In genomic region chr3:171157286-171157685, GRCh38 we compare ENCODE assay signal across 2 cellular contexts.
TF ChIP-seq lines count a peak whose summit lies in the region.

No MANE protein-coding gene starts in this region.

TF ChIP-seq in HCT116, 20 proteins besides CTCF, POLR2A, EP300 and RAD21:
- TF ChIP-seq TCF7L2 (IDR thresholded peaks at IDR 0.05; ENCODE audit: borderline replicate concordance, extremely low read depth, insufficient read depth, insufficient read length): no peak
- TF ChIP-seq MAX (IDR thresholded peaks at IDR 0.05): no peak
- TF ChIP-seq SIN3A (IDR thresholded peaks at IDR 0.05; ENCODE audit: low read depth): no peak
- no peak for TF ChIP-seq REST (IDR thresholded peaks at IDR 0.05; ENCODE audit: low read depth)
- TF ChIP-seq FOSL1 (IDR thresholded peaks at IDR 0.05; ENCODE audit: low read depth): no peak
- no peak for TF ChIP-seq CEBPB (IDR thresholded peaks at IDR 0.05; ENCODE audit: low read depth)
- TF ChIP-seq SP1 (IDR thresholded peaks at IDR 0.05; ENCODE audit: low read depth): no peak
- no peak for TF ChIP-seq ZBTB33 (IDR thresholded peaks at IDR 0.05; ENCODE audit: extremely low read depth, insufficient replicate concordance, low read length)
- no peak for TF ChIP-seq YY1 (IDR thresholded peaks at IDR 0.05; ENCODE audit: extremely low read depth, insufficient replicate concordance, low read depth, low read length)
- TF ChIP-seq POLR2AphosphoS5 (IDR thresholded peaks at IDR 0.05; ENCODE audit: low read depth, low read length): no peak
- TF ChIP-seq ZFX (IDR thresholded peaks at IDR 0.05): no peak
- no peak for TF ChIP-seq ELF1 (IDR thresholded peaks at IDR 0.05; ENCODE audit: borderline replicate concordance, low read depth)
- TF ChIP-seq ATF3 (IDR thresholded peaks at IDR 0.05): no peak
- TF ChIP-seq EZH2 (IDR thresholded peaks at IDR 0.05): no peak
- no peak for TF ChIP-seq EZH2phosphoT487 (IDR thresholded peaks at IDR 0.05; ENCODE audit: borderline replicate concordance)

TF ChIP-seq in GM12878, 131 proteins besides CTCF, POLR2A, EP300 and RAD21:
- TF ChIP-seq HCFC1 (IDR thresholded peaks at IDR 0.05; ENCODE audit: low read length) (no peak), YBX1 (IDR thresholded peaks at IDR 0.05) (no peak), ELK1 (IDR thresholded peaks at IDR 0.05; ENCODE audit: low read depth, low read length) (no peak), ZNF592 (IDR thresholded peaks at IDR 0.05) (no peak), PAX5 (IDR thresholded peaks at IDR 0.05; ENCODE audit: borderline replicate concordance, low read depth, low read length) (no peak), MEF2B (IDR thresholded peaks at IDR 0.05; ENCODE audit: partially characterized antibody, poor library complexity, severe bottlenecking) (no peak), REST (IDR thresholded peaks at IDR 0.05; ENCODE audit: low read depth, low read length) (no peak), NBN (IDR thresholded peaks at IDR 0.05) (no peak), RELA (IDR thresholded peaks at IDR 0.05; ENCODE audit: borderline replicate concordance, partially characterized antibody) (no peak), ZBTB33 (IDR thresholded peaks at IDR 0.05) (no peak), KDM1A (IDR thresholded peaks at IDR 0.05; ENCODE audit: borderline replicate concordance) (no peak), CUX1 (IDR thresholded peaks at IDR 0.05; ENCODE audit: insufficient replicate concordance, low read depth, low read length) (no peak), RAD51 (IDR thresholded peaks at IDR 0.05) (no peak), MEF2A (IDR thresholded peaks at IDR 0.05; ENCODE audit: insufficient read depth, low read depth, low read length) (no peak), CREM (IDR thresholded peaks at IDR 0.05; ENCODE audit: low read depth) (no peak), ZZZ3 (IDR thresholded peaks at IDR 0.05; ENCODE audit: control insufficient read depth, insufficient read length, low read depth) (no peak), SUPT20H (IDR thresholded peaks at IDR 0.05; ENCODE audit: borderline replicate concordance, control insufficient read depth, low read depth, low read length) (no peak)
